10 cellular contexts compared by ENCODE assay signal in genomic region chr14:101119830-101120571, GRCh38.
DNase-seq lines count a peak whose midpoint lies in the region; ATAC-seq and TF ChIP-seq lines count a peak whose summit lies in the region.
"Had no signal": no experiment of that assay in that cellular context is flagged by ENCODE, and none has a peak within 500 bp of the region (broad histone marks: within the 10 kb centered on the region; RNA-seq: fewer than 3 reads in every experiment).

No MANE protein-coding gene starts in this region.

- TF ChIP-seq CTCF in psoas muscle (IDR thresholded peaks at IDR 0.05): no peak
- no peak for TF ChIP-seq CTCF in HFFc6 (IDR thresholded peaks at IDR 0.05)

- H3K36me3 ChIP-seq in psoas muscle (ENCODE audit: insufficient read depth in 1 of 2, low read depth in 1 of 2): no peaks in the 10 kb centered on the region
- H3K36me3 ChIP-seq: ovary had no signal

- H3K27me3 Mint-ChIP-seq in T-helper 17 cell (peaks cover 46% of the 10 kb centered on the region), HFFc6 (ENCODE audit: insufficient read depth) (peaks cover 53% of the 10 kb centered on the region)

- ATAC-seq in T-helper 17 cell (no peak), left ventricle myocardium superior (peak; percentile 78), psoas muscle (peak in 2 of 4 donors; percentile 43 to 69), HG03342 (IDR thresholded peaks at IDR 0.05; ENCODE audit: unreplicated experiment) (no peak), GM21717 (IDR thresholded peaks at IDR 0.05; ENCODE audit: unreplicated experiment) (no peak)

- H3K27ac Mint-ChIP-seq in T-helper 17 cell (no peak overlapping the region), HFFc6 (no peak overlapping the region)

- H3K4me1 ChIP-seq in psoas muscle: no peaks in the 10 kb centered on the region

- H3K9me3 Mint-ChIP-seq in HFFc6: no peaks in the 10 kb centered on the region

- H3K36me3 Mint-ChIP-seq in T-helper 17 cell (ENCODE audit: low read depth) (peaks cover 2% of the 10 kb centered on the region), HFFc6 (ENCODE audit: low read depth) (no peaks in the 10 kb centered on the region)

- intact Hi-C loops in left ventricle myocardium superior (cut with micrococcal nuclease): no loop called here
- intact Hi-C loops in psoas muscle (cut with DNase I): no loop called here

- peak overlapping the region; percentile 41 for H3K4me3 ChIP-seq in psoas muscle
- H3K4me3 ChIP-seq: ovary had no signal

- H3K27me3 ChIP-seq in psoas muscle (ENCODE audit: insufficient read depth in 3 of 3, low read length in 2 of 3): no peaks in the 10 kb centered on the region
- H3K27me3 ChIP-seq: ovary had no signal

- H3K27ac ChIP-seq in psoas muscle: no peak overlapping the region
- H3K27ac ChIP-seq: ovary had no signal

- 14 to 27% (median 19%) methylated on average over 20 of the region's 20 CpGs for WGBS in psoas muscle, 3 donors

- peaks cover 9% of the 10 kb centered on the region for H3K4me1 Mint-ChIP-seq in T-helper 17 cell
- H3K4me1 Mint-ChIP-seq in HFFc6 (ENCODE audit: low read depth): peaks cover 6% of the 10 kb centered on the region; the same call in 1 of the 2 replicates

- DNase-seq in D341Med (ENCODE audit: low spot score) (peak; percentile 25), T-helper 17 cell (no peak), left ventricle myocardium superior (peak; percentile 57), psoas muscle (peak; percentile 15 to 65), HFFc6 (no peak), UCSD-AML1 (lab: John Stamatoyannopoulos, UW; ENCODE audit: unreplicated experiment) (no peak)
- DNase-seq: cerebellar nuclear complex had no signal

- peak overlapping the region; percentile 7 for H3K4me3 Mint-ChIP-seq in T-helper 17 cell
- no peak overlapping the region for H3K4me3 Mint-ChIP-seq in HFFc6

- H3K9me3 ChIP-seq in T-helper 17 cell (ENCODE audit: control insufficient read depth, low read length, poor library complexity, severe bottlenecking) (no peaks in the 10 kb centered on the region), psoas muscle (no peaks in the 10 kb centered on the region)
- H3K9me3 ChIP-seq: ovary had no signal

Comparison
In these comparisons a context has a peak if more than half of its experiments do, and no peak if none do; other contexts are left out.
1. DNase-seq: peak in D341Med (single experiment), left ventricle myocardium superior (single experiment) and psoas muscle (2 of 2); none in T-helper 17 cell (0 of 3), HFFc6 (single experiment) and UCSD-AML1 (single experiment).